8 cellular contexts compared by ENCODE assay signal in the genomic region with DNA sequence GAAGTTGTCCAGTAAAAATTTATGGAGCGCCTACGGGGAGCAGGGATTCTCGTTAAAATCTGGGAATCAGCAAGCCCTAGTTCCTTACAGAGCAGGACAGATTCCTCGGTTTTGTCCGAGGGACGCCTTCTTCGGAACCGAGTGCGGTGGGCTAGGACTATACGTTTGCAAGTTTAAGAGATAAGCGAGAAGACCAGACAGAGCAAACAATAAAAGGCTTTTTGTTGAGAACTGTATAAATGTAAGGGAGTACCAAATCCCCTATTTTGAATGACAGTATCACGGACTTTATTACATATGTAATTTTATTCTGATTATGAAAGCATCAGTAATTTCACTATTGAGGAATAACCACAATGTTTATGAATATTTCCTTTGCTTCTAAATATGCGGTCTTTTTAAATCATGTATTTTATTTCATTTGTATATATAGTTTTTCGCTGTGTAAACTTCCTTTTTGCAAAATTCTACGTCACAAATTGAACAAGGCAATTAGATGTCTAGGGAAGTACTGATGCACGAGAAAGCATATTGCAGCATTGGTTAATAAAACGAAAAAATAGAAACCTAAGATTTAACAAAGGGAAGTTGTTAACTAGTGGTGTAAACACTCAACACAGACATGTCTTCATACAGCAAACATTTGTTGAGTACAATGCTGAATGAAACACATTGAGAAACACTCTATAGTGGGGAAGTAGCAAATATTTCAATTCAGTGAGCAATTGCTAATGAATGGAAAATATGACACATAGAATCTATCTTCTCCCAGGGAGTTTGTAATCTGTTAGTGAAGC. TPM values are rescaled to one million over a fixed set of nuclear protein-coding genes. Genes with fewer than 3 reads are reported as not detected.
DNase-seq lines count a peak whose midpoint lies in the region; ATAC-seq and TF ChIP-seq lines count a peak whose summit lies in the region.

No MANE protein-coding gene starts in this region.

- ATAC-seq in HG02973 (IDR thresholded peaks at IDR 0.05; ENCODE audit: unreplicated experiment) = no peak

- no peaks in the 10 kb centered on the region for H3K27me3 Mint-ChIP-seq in activated T-helper 1 cell treated with anti-CD3 and anti-CD28 coated beads, Interleukin-12 subunit alpha, Interleukin-12 subunit beta, Interleukin-2, Interleukin-4 antibody, amounts not matched to agents 30 ng/mL and 10 ng/mL and 1 ng/mL, durations not matched to agents 14 hours and 24 hours and 36 hours (ENCODE audit: insufficient read depth)
- H3K27me3 Mint-ChIP-seq in glutamatergic neuron (ENCODE audit: unreplicated experiment) = peaks cover 3% of the 10 kb centered on the region

- no peak for TF ChIP-seq CTCF in glutamatergic neuron (IDR thresholded peaks at IDR 0.05; ENCODE audit: partially characterized antibody, unreplicated experiment)

- peak overlapping the region; percentile 75 for H3K27ac Mint-ChIP-seq in activated T-helper 1 cell treated with anti-CD3 and anti-CD28 coated beads, Interleukin-12 subunit alpha, Interleukin-12 subunit beta, Interleukin-2, Interleukin-4 antibody, amounts not matched to agents 30 ng/mL and 10 ng/mL and 1 ng/mL, durations not matched to agents 14 hours and 24 hours and 36 hours
- peak overlapping the region; percentile 89 for H3K27ac Mint-ChIP-seq in glutamatergic neuron (ENCODE audit: unreplicated experiment)

- intact Hi-C loops in activated T-helper 1 cell treated with anti-CD3 and anti-CD28 coated beads, Interleukin-12 subunit alpha, Interleukin-12 subunit beta, Interleukin-2, Interleukin-4 antibody, amounts not matched to agents 30 ng/mL and 10 ng/mL and 1 ng/mL, durations not matched to agents 14 hours and 24 hours and 36 hours (cut with micrococcal nuclease) = loop anchor here (1.0 to 5.0 kb wide), 11 partner anchors 28 to 307 kb away; a partner anchor contains a TSS

- peaks cover 53% of the 10 kb centered on the region for H3K4me1 Mint-ChIP-seq in activated T-helper 1 cell treated with anti-CD3 and anti-CD28 coated beads, Interleukin-12 subunit alpha, Interleukin-12 subunit beta, Interleukin-2, Interleukin-4 antibody, amounts not matched to agents 30 ng/mL and 10 ng/mL and 1 ng/mL, durations not matched to agents 14 hours and 24 hours and 36 hours (ENCODE audit: low read depth)
- peaks cover 17% of the 10 kb centered on the region for H3K4me1 Mint-ChIP-seq in glutamatergic neuron (ENCODE audit: low read depth, unreplicated experiment)

- H3K4me3 Mint-ChIP-seq in activated T-helper 1 cell treated with anti-CD3 and anti-CD28 coated beads, Interleukin-12 subunit alpha, Interleukin-12 subunit beta, Interleukin-2, Interleukin-4 antibody, amounts not matched to agents 30 ng/mL and 10 ng/mL and 1 ng/mL, durations not matched to agents 14 hours and 24 hours and 36 hours = peak overlapping the region; percentile 84
- peak overlapping the region; percentile 97 for H3K4me3 Mint-ChIP-seq in glutamatergic neuron (ENCODE audit: unreplicated experiment)

- DNase-seq in CD1c-positive myeloid dendritic cell (ENCODE audit: extremely low spot score) (peak; percentile 85), HS-5 (ENCODE audit: low read depth) (peak; percentile 13), glutamatergic neuron (no peak), skeletal muscle cell (ENCODE audit: low read depth) (peak; percentile 21), GM19240 (ENCODE audit: insufficient read length, low spot score) (no peak)
- no peak for DNase-seq in activated T-helper 1 cell treated with anti-CD3 and anti-CD28 coated beads, Interleukin-12 subunit alpha, Interleukin-12 subunit beta, Interleukin-2, Interleukin-4 antibody, amounts not matched to agents 30 ng/mL and 10 ng/mL and 1 ng/mL, durations not matched to agents 14 hours and 24 hours and 36 hours (ENCODE audit: low spot score)
- DNase-seq in stimulated activated CD4-positive, alpha-beta T cell treated with anti-CD3 and anti-CD28 coated beads, Interleukin-12 subunit alpha, Interleukin-12 subunit beta, amount 100 ng/mL, for 4 hours = no peak

- H3K4me3 ChIP-seq in skeletal muscle cell (ENCODE audit: low read depth, low read length) = peak overlapping the region; percentile 93

- H3K9me3 Mint-ChIP-seq in activated T-helper 1 cell treated with anti-CD3 and anti-CD28 coated beads, Interleukin-12 subunit alpha, Interleukin-12 subunit beta, Interleukin-2, Interleukin-4 antibody, amounts not matched to agents 30 ng/mL and 10 ng/mL and 1 ng/mL, durations not matched to agents 14 hours and 24 hours and 36 hours = no peaks in the 10 kb centered on the region
- H3K9me3 Mint-ChIP-seq in glutamatergic neuron (ENCODE audit: unreplicated experiment) = peaks cover 2% of the 10 kb centered on the region

- H3K36me3 Mint-ChIP-seq in activated T-helper 1 cell treated with anti-CD3 and anti-CD28 coated beads, Interleukin-12 subunit alpha, Interleukin-12 subunit beta, Interleukin-2, Interleukin-4 antibody, amounts not matched to agents 30 ng/mL and 10 ng/mL and 1 ng/mL, durations not matched to agents 14 hours and 24 hours and 36 hours (ENCODE audit: low read depth) = peaks cover 19% of the 10 kb centered on the region
- H3K36me3 Mint-ChIP-seq in glutamatergic neuron (ENCODE audit: unreplicated experiment) = no peaks in the 10 kb centered on the region

RNA-seq across cellular contexts. Expression of a gene that starts 1.2 kb away (rescaled TPM):
- total RNA-seq in activated T-helper 1 cell treated with anti-CD3 and anti-CD28 coated beads, Interleukin-12 subunit alpha, Interleukin-12 subunit beta, Interleukin-2, Interleukin-4 antibody, amounts not matched to agents 30 ng/mL and 10 ng/mL and 1 ng/mL, durations not matched to agents 14 hours and 24 hours and 36 hours = 163 and 176 TPM in 2 replicates
- total RNA-seq in glutamatergic neuron (ENCODE audit: unreplicated experiment) = 188 TPM

Comparison
In these comparisons a context has a peak if more than half of its experiments do, and no peak if none do; other contexts are left out.
1. DNase-seq: peak in CD1c-positive myeloid dendritic cell (single experiment), HS-5 (single experiment) and skeletal muscle cell (single experiment); none in activated T-helper 1 cell treated with anti-CD3 and anti-CD28 coated beads, Interleukin-12 subunit alpha, Interleukin-12 subunit beta, Interleukin-2, Interleukin-4 antibody, amounts not matched to agents 30 ng/mL and 10 ng/mL and 1 ng/mL, durations not matched to agents 14 hours and 24 hours and 36 hours (single experiment), glutamatergic neuron (single experiment), stimulated activated CD4-positive, alpha-beta T cell treated with anti-CD3 and anti-CD28 coated beads, Interleukin-12 subunit alpha, Interleukin-12 subunit beta, amount 100 ng/mL, for 4 hours (single experiment) and GM19240 (single experiment).